21 cellular contexts compared by ENCODE assay signal in the genomic region with DNA sequence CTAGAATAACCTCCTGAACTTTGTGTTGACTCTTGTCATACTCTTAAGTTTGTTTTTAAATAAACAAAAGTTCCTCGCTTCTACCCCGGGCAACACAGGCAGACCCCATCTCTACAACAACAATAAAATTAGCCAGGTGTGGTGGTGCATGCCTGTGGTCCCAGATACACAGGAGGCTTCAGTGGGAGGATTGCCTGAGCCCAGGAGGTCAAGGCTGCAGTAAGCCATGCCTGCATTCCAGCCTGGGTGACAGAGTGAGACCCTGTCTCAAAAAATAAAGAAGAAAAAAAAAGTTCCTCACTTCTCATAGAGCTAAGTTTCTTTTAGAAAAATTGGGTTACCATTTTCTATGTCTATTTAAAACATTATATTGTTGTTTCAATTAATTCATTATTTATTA.
"Had no signal": no experiment of that assay in that cellular context is flagged by ENCODE, and none has a peak within 500 bp of the region (broad histone marks: within the 10 kb centered on the region; RNA-seq: fewer than 3 reads in every experiment).

No MANE protein-coding gene starts in this region.

- H3K27me3 ChIP-seq: colonic mucosa, foreskin keratinocyte, hepatocyte, right lobe of liver, suprapubic skin, thyroid gland, upper lobe of left lung, uterus had no signal

- H2AFZ ChIP-seq: hepatocyte, parathyroid adenoma had no signal

- H3K36me3 Mint-ChIP-seq: memory B cell; natural killer cell treated with Interleukin-12 subunit alpha and Interleukin-12 subunit beta and Interleukin-15 and Interleukin-18, amount 100 ng/mL, for 72 hours; stimulated activated effector memory CD8-positive, alpha-beta T cell treated with anti-CD3 and anti-CD28 coated beads, Interleukin-12 subunit alpha, Interleukin-12 subunit beta, amount 100 ng/mL, for 72 hours had no signal

- H3K9me3 ChIP-seq: colonic mucosa, psoas muscle, right lobe of liver, suprapubic skin, thyroid gland, upper lobe of left lung, uterus had no signal

- H3K27me3 Mint-ChIP-seq: natural killer cell treated with Interleukin-12 subunit alpha and Interleukin-12 subunit beta and Interleukin-15 and Interleukin-18, amount 100 ng/mL, for 72 hours had no signal

- ATAC-seq: foreskin keratinocyte; left colon; natural killer cell treated with Interleukin-12 subunit alpha and Interleukin-12 subunit beta and Interleukin-15 and Interleukin-18, amount 100 ng/mL, for 72 hours; psoas muscle; right lobe of liver; stimulated activated effector memory CD8-positive, alpha-beta T cell treated with anti-CD3 and anti-CD28 coated beads, Interleukin-12 subunit alpha, Interleukin-12 subunit beta, amount 100 ng/mL, for 72 hours; stimulated activated naive CD8-positive, alpha-beta T cell treated with anti-CD3 and anti-CD28 coated beads, Interleukin-15, Interleukin-2, amounts not matched to agents 100 U/mL and 50 U/mL, for 24 hours had no signal

- H3K9ac ChIP-seq: parathyroid adenoma had no signal

- H3K4me2 ChIP-seq: hepatocyte had no signal

- H3K36me3 ChIP-seq: colonic mucosa, right lobe of liver, suprapubic skin, thyroid gland, upper lobe of left lung, uterus had no signal

- DNase-seq: colonic mucosa; dermis blood vessel endothelial cell; foreskin keratinocyte; left colon; midbrain; occipital lobe; psoas muscle; retina; right lobe of liver; stimulated activated CD4-positive, alpha-beta T cell treated with anti-CD3 and anti-CD28 coated beads, Interleukin-4, amount 100 ng/mL, for 1 hour; stimulated activated CD8-positive, alpha-beta memory T cell treated with anti-CD3 and anti-CD28 coated beads, Interleukin-4, amount 100 ng/mL, for 48 hours; stimulated activated naive CD8-positive, alpha-beta T cell treated with anti-CD3 and anti-CD28 coated beads, Interleukin-15, Interleukin-2, amounts not matched to agents 100 U/mL and 50 U/mL, for 24 hours; upper lobe of left lung; uterus had no signal

- H3K4me3 Mint-ChIP-seq: memory B cell; natural killer cell treated with Interleukin-12 subunit alpha and Interleukin-12 subunit beta and Interleukin-15 and Interleukin-18, amount 100 ng/mL, for 72 hours; stimulated activated effector memory CD8-positive, alpha-beta T cell treated with anti-CD3 and anti-CD28 coated beads, Interleukin-12 subunit alpha, Interleukin-12 subunit beta, amount 100 ng/mL, for 72 hours had no signal

- H3K4me1 ChIP-seq: colonic mucosa, foreskin keratinocyte, parathyroid adenoma, psoas muscle, right lobe of liver, suprapubic skin, upper lobe of left lung, uterus had no signal

- H3K27ac Mint-ChIP-seq: memory B cell; natural killer cell treated with Interleukin-12 subunit alpha and Interleukin-12 subunit beta and Interleukin-15 and Interleukin-18, amount 100 ng/mL, for 72 hours; stimulated activated effector memory CD8-positive, alpha-beta T cell treated with anti-CD3 and anti-CD28 coated beads, Interleukin-12 subunit alpha, Interleukin-12 subunit beta, amount 100 ng/mL, for 72 hours had no signal

- H3K4me1 Mint-ChIP-seq: memory B cell; stimulated activated effector memory CD8-positive, alpha-beta T cell treated with anti-CD3 and anti-CD28 coated beads, Interleukin-12 subunit alpha, Interleukin-12 subunit beta, amount 100 ng/mL, for 72 hours had no signal

- H3K27ac ChIP-seq: colonic mucosa, foreskin keratinocyte, hepatocyte, parathyroid adenoma, psoas muscle, right lobe of liver, suprapubic skin, thyroid gland, upper lobe of left lung, uterus had no signal

- H3K4me3 ChIP-seq: colonic mucosa, hepatocyte, psoas muscle, right lobe of liver, suprapubic skin, thyroid gland, upper lobe of left lung, uterus had no signal

- H3K9me3 Mint-ChIP-seq: memory B cell; natural killer cell treated with Interleukin-12 subunit alpha and Interleukin-12 subunit beta and Interleukin-15 and Interleukin-18, amount 100 ng/mL, for 72 hours; stimulated activated effector memory CD8-positive, alpha-beta T cell treated with anti-CD3 and anti-CD28 coated beads, Interleukin-12 subunit alpha, Interleukin-12 subunit beta, amount 100 ng/mL, for 72 hours had no signal
